8 cellular contexts compared by ENCODE assay signal in genomic region chr15:31328999-31329639, GRCh38. TPM values are rescaled to one million over a fixed set of nuclear protein-coding genes. Genes with fewer than 3 reads are reported as not detected.
DNase-seq lines count a peak whose midpoint lies in the region; ATAC-seq lines count a peak whose summit lies in the region.

No MANE protein-coding gene starts in this region.

- H3K27me3 ChIP-seq in iPS DF 6.9 (ENCODE audit: control insufficient read depth, insufficient read depth, low read length): no peaks in the 10 kb centered on the region

- H3K9me3 Mint-ChIP-seq in activated T-cell treated with anti-CD3 and anti-CD28 coated beads, Interleukin-2, amount 50 U/mL, for 72 hours: no peaks in the 10 kb centered on the region

- no peaks in the 10 kb centered on the region for H3K9me3 ChIP-seq in iPS DF 6.9 (ENCODE audit: control insufficient read depth, insufficient read depth, low read length)

- no peaks in the 10 kb centered on the region for H3K27me3 Mint-ChIP-seq in activated T-cell treated with anti-CD3 and anti-CD28 coated beads, Interleukin-2, amount 50 U/mL, for 72 hours (ENCODE audit: low read depth)

- no peak for ATAC-seq in activated T-cell treated with anti-CD3 and anti-CD28 coated beads, Interleukin-2, amount 50 U/mL, for 72 hours (replicated peaks in 1 of 2)
- ATAC-seq in HG03565 (IDR thresholded peaks at IDR 0.05; ENCODE audit: unreplicated experiment): no peak

- H3K4me3 ChIP-seq in iPS DF 6.9 (ENCODE audit: low read length): peak overlapping the region; percentile 98; the same call in 1 of the 2 replicates

- H3K4me3 Mint-ChIP-seq in activated T-cell treated with anti-CD3 and anti-CD28 coated beads, Interleukin-2, amount 50 U/mL, for 72 hours: peak overlapping the region; percentile 98 to 100

- H3K4me1 ChIP-seq in iPS DF 6.9 (ENCODE audit: control insufficient read depth, insufficient read depth, low read length): peaks cover 6% of the 10 kb centered on the region

- WGBS in iPS DF 6.9 (ENCODE audit: insufficient coverage, insufficient read length): no CpG with 5 or more reads among the region's 29 CpGs

- no peaks in the 10 kb centered on the region; the same call in 1 of the 2 replicates for H3K36me3 ChIP-seq in iPS DF 6.9 (ENCODE audit: control insufficient read depth, insufficient read depth, low read length)

- peak overlapping the region; percentile 99 for H3K27ac Mint-ChIP-seq in activated T-cell treated with anti-CD3 and anti-CD28 coated beads, Interleukin-2, amount 50 U/mL, for 72 hours

- peaks cover 9% of the 10 kb centered on the region in 2 donors for H3K36me3 Mint-ChIP-seq in activated T-cell treated with anti-CD3 and anti-CD28 coated beads, Interleukin-2, amount 50 U/mL, for 72 hours (ENCODE audit: insufficient read depth in 2 of 2)

- peaks cover 68% of the 10 kb centered on the region for H3K4me1 Mint-ChIP-seq in activated T-cell treated with anti-CD3 and anti-CD28 coated beads, Interleukin-2, amount 50 U/mL, for 72 hours (ENCODE audit: low read depth)

- peak; percentile 37 to 53 for DNase-seq in stimulated activated CD4-positive, alpha-beta T cell treated with anti-CD3 and anti-CD28 coated beads, Interleukin-2, amount 100 ng/mL, for 24 hours
- DNase-seq in stimulated activated CD4-positive, alpha-beta T cell treated with anti-CD3 and anti-CD28 coated beads, Interleukin-2, amount 100 ng/mL, for 48 hours: no peak
- peak in 1 of 2 donors; percentile 48 for DNase-seq in activated T-cell treated with anti-CD3 and anti-CD28 coated beads, Interleukin-2, amount 50 U/mL, for 72 hours
- DNase-seq in iPS DF 6.9 (ENCODE audit: low read depth, low spot score) (no peak), KBM-7 (no peak), HT-29 (ENCODE audit: low spot score) (no peak)
- peak; percentile 64 for DNase-seq in stimulated activated CD8-positive, alpha-beta memory T cell treated with anti-CD3 and anti-CD28 coated beads, Interleukin-4, amount 100 ng/mL, for 48 hours

- in situ Hi-C loops in KBM-7 (cut with MboI; ENCODE audit: low pct_unique_long_range_greater_than_20kb, low sequenced_read_pairs): no loop called here

- H3K27ac ChIP-seq in iPS DF 6.9 (ENCODE audit: low read length): no peak overlapping the region

RNA-seq across cellular contexts. Expression of gene KLF13, which starts 2.5 kb away (rescaled TPM):
- 100 to 1,000 TPM; 260 to 273 TPM for total RNA-seq in activated T-cell treated with anti-CD3 and anti-CD28 coated beads, Interleukin-2, amount 50 U/mL, for 72 hours
- 52.2 and 52.7 TPM in 2 replicates for total RNA-seq in HT-29 (2014; rRNA removed; shearing (Covaris generic))

Comparison
In these comparisons a context has a peak if more than half of its experiments do, and no peak if none do; other contexts are left out.
1. DNase-seq: peak in stimulated activated CD4-positive, alpha-beta T cell treated with anti-CD3 and anti-CD28 coated beads, Interleukin-2, amount 100 ng/mL, for 24 hours (2 of 2) and stimulated activated CD8-positive, alpha-beta memory T cell treated with anti-CD3 and anti-CD28 coated beads, Interleukin-4, amount 100 ng/mL, for 48 hours (single experiment); none in stimulated activated CD4-positive, alpha-beta T cell treated with anti-CD3 and anti-CD28 coated beads, Interleukin-2, amount 100 ng/mL, for 48 hours (0 of 2), iPS DF 6.9 (single experiment), KBM-7 (single experiment) and HT-29 (single experiment).